ENCODE assay signal across 2 cellular contexts in the genomic region with DNA sequence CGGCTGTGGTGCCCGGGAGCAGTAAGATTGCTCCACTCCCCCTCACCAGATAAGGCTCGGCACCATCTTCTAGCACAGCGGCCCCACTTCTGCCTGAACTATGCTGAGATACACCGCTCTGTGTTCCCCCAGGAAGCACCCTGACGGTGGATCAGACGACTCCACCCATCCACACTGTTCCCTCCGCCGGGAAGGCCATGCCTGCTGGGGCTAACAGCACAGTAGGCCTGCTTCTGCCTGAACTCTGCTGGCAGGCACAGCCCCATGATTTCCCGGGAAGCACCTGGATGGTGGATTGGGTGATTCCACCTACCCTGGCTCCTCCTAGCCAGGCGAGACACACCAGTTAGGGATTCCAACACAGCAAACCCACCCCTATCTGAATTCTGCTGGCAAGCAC.
TF ChIP-seq lines count a peak whose summit lies in the region.

No MANE protein-coding gene starts in this region.

TF ChIP-seq in K562, 482 proteins besides CTCF, POLR2A, EP300 and RAD21:
- TF ChIP-seq ZNF583 (CRISPR knock-in tag; IDR thresholded peaks at IDR 0.05) (no peak), MECOM (CRISPR knock-in tag; IDR thresholded peaks at IDR 0.05) (no peak)

TF ChIP-seq in HepG2, 621 proteins besides CTCF, POLR2A, EP300 and RAD21:
- no peak for TF ChIP-seq SATB2 (CRISPR knock-in tag; IDR thresholded peaks at IDR 0.05)
- TF ChIP-seq, protein P1, sequence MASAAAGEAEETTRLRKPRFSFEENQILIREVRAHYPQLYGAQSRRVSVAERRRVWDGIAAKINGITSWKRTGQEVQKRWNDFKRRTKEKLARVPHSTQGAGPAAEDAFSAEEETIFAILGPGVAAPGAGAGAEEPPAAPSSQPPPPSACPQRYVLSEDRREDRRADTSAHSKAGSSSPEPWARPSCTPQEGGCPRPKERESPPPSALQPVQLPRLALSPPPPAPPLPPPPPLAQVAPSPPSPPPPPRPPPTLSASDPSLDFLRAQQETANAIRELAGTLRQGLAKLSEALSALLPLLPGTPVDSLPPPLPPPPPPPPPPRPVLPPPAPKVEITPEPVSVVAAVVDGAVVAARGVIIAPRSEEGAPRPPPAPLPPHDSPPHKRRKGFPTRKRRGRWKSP (CRISPR knock-in tag; IDR thresholded peaks at IDR 0.05) = no peak
- TF ChIP-seq ZNF10 (CRISPR knock-in tag; IDR thresholded peaks at IDR 0.05; ENCODE audit: borderline replicate concordance, low read depth) = no peak
- TF ChIP-seq AGO2 (optimal IDR thresholded peaks at IDR 0.05; ENCODE audit: low read depth, low read length) = no peak
- no peak for TF ChIP-seq ZNF780A (CRISPR knock-in tag; IDR thresholded peaks at IDR 0.05)
- no peak for TF ChIP-seq ZNF790 (CRISPR knock-in tag; IDR thresholded peaks at IDR 0.05; ENCODE audit: borderline replicate concordance)
